Comparison of ENCODE assay signal across 1 cellular context in the genomic region with DNA sequence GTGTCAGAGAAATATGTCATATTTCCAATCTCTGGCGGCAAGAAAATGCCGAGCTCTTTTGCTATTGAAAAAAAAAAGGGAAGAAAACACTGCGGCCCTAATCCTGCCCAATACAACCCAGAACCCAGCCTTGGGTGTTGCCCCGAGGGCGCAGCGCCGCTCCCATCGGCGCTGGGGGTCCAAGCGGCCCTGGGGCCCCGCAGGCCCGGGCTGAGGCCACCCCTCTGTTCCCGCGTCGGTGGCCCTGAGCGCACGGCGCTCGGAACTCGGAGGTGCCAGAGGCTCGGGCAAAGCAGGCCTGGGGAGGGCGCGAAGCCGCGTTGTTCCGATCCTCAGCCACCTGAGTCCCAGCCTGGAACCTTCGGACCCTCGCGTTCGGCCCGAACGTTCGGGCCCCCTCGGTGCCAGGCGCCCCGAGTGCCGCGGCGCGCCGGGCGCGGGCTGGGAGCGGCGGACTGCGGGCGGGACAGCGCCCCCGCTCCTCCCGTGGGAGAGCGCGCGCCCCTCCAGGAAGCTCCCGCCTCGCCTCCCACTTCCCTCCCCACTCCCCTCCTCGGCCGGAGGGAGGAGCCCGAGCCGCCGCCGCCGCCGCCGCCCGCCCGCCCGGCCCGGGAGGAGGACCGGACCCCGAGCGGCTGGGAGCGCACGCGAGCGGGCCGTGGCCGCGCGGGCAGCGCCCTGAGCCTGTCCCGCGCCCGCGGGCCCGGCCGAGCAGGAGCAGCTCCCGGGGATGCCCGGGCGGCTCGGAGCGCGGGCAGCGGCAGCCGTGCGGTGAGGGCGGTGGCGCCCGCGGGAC.
TF ChIP-seq lines count a peak whose summit lies in the region.

A gene (plus strand): TSS at position 594 of the 796 bp plus-strand sequence. CDS start 18,160 bp downstream, outside the sequence.

TF ChIP-seq in HepG2, 621 proteins besides CTCF, POLR2A, EP300 and RAD21 (continued from another document and continues in another):
- TF ChIP-seq ZNF431 (CRISPR knock-in tag; IDR thresholded peaks at IDR 0.05; ENCODE audit: borderline replicate concordance, low read depth) (no peak), SIN3A (IDR thresholded peaks at IDR 0.05; ENCODE audit: borderline replicate concordance, low read depth, low read length) (peak; percentile 34; the same call in 1 of the 2 replicates), RNF2 (conservative IDR thresholded peaks at IDR 0.05; ENCODE audit: low read depth) (peak; percentile 24; the same call in 1 of the 2 replicates), BCL6 (CRISPR knock-in tag; IDR thresholded peaks at IDR 0.05) (no peak), ZNF337 (CRISPR knock-in tag; IDR thresholded peaks at IDR 0.05; ENCODE audit: borderline replicate concordance, low read depth) (no peak), PTBP1 (IDR thresholded peaks at IDR 0.05; ENCODE audit: low read depth, low read length, poor library complexity, severe bottlenecking) (no peak), NCOA2 (CRISPR knock-in tag; IDR thresholded peaks at IDR 0.05) (no peak; the same call in 1 of the 2 replicates), NPAS2 (CRISPR knock-in tag; IDR thresholded peaks at IDR 0.05; ENCODE audit: borderline replicate concordance) (no peak), ZNF136 (CRISPR knock-in tag; IDR thresholded peaks at IDR 0.05; ENCODE audit: low read depth) (no peak), ELF3 (CRISPR knock-in tag; IDR thresholded peaks at IDR 0.05) (no peak), ZNF468 (CRISPR knock-in tag; IDR thresholded peaks at IDR 0.05) (0 out of 2 replicates have a peak, but pooled peaks have one; percentile 6), SP140L (CRISPR knock-in tag; IDR thresholded peaks at IDR 0.05; ENCODE audit: borderline replicate concordance) (no peak), ZMAT3 (CRISPR knock-in tag; conservative IDR thresholded peaks at IDR 0.05) (no peak), JUN (CRISPR knock-in tag; IDR thresholded peaks at IDR 0.05) (no peak), CCDC6 (CRISPR knock-in tag; IDR thresholded peaks at IDR 0.05) (no peak; the same call in 1 of the 2 replicates), ARNT (IDR thresholded peaks at IDR 0.05) (no peak), KLF9 (CRISPR knock-in tag; IDR thresholded peaks at IDR 0.05; ENCODE audit: low read depth) (no peak), ZNF24 (IDR thresholded peaks at IDR 0.05) (no peak), ETV6 (CRISPR knock-in tag; conservative IDR thresholded peaks at IDR 0.05) (0 out of 2 replicates have a peak, but pooled peaks have one; percentile 25), NFIB (CRISPR knock-in tag; IDR thresholded peaks at IDR 0.05; ENCODE audit: borderline replicate concordance) (no peak), ATAD3A (CRISPR knock-in tag; IDR thresholded peaks at IDR 0.05) (no peak), ATF7-NPFF (CRISPR knock-in tag; IDR thresholded peaks at IDR 0.05; ENCODE audit: low read depth) (peak; percentile 69; the same call in 1 of the 2 replicates), ZNF567 (CRISPR knock-in tag; IDR thresholded peaks at IDR 0.05; ENCODE audit: borderline replicate concordance) (no peak), SMARCC2 (IDR thresholded peaks at IDR 0.05) (no peak), KDM6A (CRISPR knock-in tag; IDR thresholded peaks at IDR 0.05; ENCODE audit: low read depth) (no peak), ZNF556 (CRISPR knock-in tag; IDR thresholded peaks at IDR 0.05; ENCODE audit: borderline replicate concordance) (peak; percentile 15; the same call in 1 of the 2 replicates), SMYD3 (CRISPR knock-in tag; IDR thresholded peaks at IDR 0.05) (no peak), CEBPG (CRISPR knock-in tag; IDR thresholded peaks at IDR 0.05) (no peak)
- TF ChIP-seq, protein P1, sequence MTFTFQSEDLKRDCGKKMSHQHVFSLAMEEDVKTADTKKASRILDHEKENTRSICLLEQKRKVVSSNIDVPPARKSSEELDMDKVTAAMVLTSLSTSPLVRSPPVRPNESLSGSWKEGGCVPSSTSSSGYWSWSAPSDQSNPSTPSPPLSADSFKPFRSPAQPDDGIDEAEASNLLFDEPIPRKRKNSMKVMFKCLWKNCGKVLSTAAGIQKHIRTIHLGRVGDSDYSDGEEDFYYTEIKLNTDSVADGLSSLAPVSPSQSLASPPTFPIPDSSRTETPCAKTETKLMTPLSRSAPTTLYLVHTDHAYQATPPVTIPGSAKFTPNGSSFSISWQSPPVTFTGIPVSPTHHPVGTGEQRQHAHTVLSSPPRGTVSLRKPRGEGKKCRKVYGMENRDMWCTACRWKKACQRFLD (CRISPR knock-in tag; IDR thresholded peaks at IDR 0.05; ENCODE audit: borderline replicate concordance): no peak
- TF ChIP-seq, protein P2, sequence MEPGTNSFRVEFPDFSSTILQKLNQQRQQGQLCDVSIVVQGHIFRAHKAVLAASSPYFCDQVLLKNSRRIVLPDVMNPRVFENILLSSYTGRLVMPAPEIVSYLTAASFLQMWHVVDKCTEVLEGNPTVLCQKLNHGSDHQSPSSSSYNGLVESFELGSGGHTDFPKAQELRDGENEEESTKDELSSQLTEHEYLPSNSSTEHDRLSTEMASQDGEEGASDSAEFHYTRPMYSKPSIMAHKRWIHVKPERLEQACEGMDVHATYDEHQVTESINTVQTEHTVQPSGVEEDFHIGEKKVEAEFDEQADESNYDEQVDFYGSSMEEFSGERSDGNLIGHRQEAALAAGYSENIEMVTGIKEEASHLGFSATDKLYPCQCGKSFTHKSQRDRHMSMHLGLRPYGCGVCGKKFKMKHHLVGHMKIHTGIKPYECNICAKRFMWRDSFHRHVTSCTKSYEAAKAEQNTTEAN (CRISPR knock-in tag; conservative IDR thresholded peaks at IDR 0.05): no peak; the same call in 1 of the 2 replicates
- TF ChIP-seq, protein P3, sequence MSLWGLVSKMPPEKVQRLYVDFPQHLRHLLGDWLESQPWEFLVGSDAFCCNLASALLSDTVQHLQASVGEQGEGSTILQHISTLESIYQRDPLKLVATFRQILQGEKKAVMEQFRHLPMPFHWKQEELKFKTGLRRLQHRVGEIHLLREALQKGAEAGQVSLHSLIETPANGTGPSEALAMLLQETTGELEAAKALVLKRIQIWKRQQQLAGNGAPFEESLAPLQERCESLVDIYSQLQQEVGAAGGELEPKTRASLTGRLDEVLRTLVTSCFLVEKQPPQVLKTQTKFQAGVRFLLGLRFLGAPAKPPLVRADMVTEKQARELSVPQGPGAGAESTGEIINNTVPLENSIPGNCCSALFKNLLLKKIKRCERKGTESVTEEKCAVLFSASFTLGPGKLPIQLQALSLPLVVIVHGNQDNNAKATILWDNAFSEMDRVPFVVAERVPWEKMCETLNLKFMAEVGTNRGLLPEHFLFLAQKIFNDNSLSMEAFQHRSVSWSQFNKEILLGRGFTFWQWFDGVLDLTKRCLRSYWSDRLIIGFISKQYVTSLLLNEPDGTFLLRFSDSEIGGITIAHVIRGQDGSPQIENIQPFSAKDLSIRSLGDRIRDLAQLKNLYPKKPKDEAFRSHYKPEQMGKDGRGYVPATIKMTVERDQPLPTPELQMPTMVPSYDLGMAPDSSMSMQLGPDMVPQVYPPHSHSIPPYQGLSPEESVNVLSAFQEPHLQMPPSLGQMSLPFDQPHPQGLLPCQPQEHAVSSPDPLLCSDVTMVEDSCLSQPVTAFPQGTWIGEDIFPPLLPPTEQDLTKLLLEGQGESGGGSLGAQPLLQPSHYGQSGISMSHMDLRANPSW (CRISPR knock-in tag; IDR thresholded peaks at IDR 0.05; ENCODE audit: borderline replicate concordance): no peak
- TF ChIP-seq, protein P4, sequence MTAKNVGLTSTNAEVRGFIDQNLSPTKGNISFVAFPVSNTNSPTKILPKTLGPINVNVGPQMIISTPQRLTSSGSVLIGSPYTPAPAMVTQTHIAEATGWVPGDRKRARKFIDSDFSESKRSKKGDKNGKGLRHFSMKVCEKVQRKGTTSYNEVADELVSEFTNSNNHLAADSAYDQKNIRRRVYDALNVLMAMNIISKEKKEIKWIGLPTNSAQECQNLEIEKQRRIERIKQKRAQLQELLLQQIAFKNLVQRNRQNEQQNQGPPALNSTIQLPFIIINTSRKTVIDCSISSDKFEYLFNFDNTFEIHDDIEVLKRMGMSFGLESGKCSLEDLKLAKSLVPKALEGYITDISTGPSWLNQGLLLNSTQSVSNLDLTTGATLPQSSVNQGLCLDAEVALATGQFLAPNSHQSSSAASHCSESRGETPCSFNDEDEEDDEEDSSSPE (CRISPR knock-in tag; IDR thresholded peaks at IDR 0.05): no peak
- TF ChIP-seq, protein P5, sequence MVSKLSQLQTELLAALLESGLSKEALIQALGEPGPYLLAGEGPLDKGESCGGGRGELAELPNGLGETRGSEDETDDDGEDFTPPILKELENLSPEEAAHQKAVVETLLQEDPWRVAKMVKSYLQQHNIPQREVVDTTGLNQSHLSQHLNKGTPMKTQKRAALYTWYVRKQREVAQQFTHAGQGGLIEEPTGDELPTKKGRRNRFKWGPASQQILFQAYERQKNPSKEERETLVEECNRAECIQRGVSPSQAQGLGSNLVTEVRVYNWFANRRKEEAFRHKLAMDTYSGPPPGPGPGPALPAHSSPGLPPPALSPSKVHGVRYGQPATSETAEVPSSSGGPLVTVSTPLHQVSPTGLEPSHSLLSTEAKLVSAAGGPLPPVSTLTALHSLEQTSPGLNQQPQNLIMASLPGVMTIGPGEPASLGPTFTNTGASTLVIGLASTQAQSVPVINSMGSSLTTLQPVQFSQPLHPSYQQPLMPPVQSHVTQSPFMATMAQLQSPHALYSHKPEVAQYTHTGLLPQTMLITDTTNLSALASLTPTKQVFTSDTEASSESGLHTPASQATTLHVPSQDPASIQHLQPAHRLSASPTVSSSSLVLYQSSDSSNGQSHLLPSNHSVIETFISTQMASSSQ (IDR thresholded peaks at IDR 0.05; ENCODE audit: low read depth): no peak
- TF ChIP-seq, protein P5 (CRISPR knock-in tag; IDR thresholded peaks at IDR 0.05; ENCODE audit: borderline replicate concordance): no peak
- TF ChIP-seq, protein P6, sequence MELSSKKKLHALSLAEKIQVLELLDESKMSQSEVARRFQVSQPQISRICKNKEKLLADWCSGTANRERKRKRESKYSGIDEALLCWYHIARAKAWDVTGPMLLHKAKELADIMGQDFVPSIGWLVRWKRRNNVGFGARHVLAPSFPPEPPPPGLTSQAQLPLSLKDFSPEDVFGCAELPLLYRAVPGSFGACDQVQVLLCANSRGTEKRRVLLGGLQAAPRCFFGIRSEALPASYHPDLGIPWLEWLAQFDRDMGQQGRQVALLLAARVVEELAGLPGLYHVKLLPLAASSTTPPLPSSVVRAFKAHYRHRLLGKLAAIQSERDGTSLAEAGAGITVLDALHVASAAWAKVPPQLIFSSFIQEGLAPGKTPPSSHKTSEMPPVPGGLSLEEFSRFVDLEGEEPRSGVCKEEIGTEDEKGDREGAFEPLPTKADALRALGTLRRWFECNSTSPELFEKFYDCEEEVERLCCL (CRISPR knock-in tag; IDR thresholded peaks at IDR 0.05; ENCODE audit: borderline replicate concordance): no peak
- TF ChIP-seq, protein P7, sequence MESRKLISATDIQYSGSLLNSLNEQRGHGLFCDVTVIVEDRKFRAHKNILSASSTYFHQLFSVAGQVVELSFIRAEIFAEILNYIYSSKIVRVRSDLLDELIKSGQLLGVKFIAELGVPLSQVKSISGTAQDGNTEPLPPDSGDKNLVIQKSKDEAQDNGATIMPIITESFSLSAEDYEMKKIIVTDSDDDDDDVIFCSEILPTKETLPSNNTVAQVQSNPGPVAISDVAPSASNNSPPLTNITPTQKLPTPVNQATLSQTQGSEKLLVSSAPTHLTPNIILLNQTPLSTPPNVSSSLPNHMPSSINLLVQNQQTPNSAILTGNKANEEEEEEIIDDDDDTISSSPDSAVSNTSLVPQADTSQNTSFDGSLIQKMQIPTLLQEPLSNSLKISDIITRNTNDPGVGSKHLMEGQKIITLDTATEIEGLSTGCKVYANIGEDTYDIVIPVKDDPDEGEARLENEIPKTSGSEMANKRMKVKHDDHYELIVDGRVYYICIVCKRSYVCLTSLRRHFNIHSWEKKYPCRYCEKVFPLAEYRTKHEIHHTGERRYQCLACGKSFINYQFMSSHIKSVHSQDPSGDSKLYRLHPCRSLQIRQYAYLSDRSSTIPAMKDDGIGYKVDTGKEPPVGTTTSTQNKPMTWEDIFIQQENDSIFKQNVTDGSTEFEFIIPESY (CRISPR knock-in tag; IDR thresholded peaks at IDR 0.05): no peak
